Comparison of ENCODE assay signal across 9 cellular contexts in the genomic region with DNA sequence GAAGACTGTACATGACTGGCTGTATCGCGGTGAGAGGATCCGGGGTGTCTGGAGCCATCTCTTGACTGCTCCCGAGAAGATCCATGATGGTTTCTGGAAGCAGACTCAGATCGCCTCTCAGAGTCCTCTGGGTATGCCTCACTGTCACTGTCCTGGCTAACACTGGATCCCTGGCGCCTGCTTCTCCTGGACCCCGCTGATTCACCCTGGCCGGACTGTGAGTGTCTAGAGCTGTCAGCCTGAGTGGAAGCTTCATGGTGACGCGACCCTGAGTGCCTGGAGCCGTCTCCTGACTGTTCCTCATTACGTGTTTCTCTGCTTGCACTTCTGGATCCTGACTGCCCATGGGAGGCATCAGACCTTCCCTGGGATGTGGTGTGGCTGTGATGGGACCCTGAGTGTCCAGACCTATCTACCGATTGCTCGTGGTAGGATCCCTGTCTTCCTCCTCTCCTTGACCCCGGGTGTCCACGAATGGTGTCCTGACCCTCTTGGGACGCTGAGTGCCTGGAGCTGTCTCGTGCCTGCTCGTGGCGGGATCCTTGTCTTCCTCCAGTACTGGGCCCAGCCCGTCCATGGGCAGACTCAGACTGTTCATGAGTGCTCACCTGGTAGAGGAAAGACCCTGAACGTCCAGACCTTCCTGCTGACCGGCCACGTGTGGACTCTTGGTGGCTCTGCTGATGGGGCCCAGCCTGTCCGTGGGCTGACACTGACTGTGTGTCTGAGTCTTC. TPM values are rescaled to one million over a fixed set of nuclear protein-coding genes. Genes with fewer than 3 reads are reported as not detected.
"Had no signal": no experiment of that assay in that cellular context is flagged by ENCODE, and none has a peak within 500 bp of the region (broad histone marks: within the 10 kb centered on the region; RNA-seq: fewer than 3 reads in every experiment).

No MANE protein-coding gene starts in this region.

RNA-seq across cellular contexts. Expression of a gene that starts 21.7 kb away (rescaled TPM):
- total RNA-seq: activated CD4-positive, alpha-beta T cell treated with anti-CD3 and anti-CD28 coated beads for 36 hours; activated CD4-positive, alpha-beta T cell treated with anti-CD3 and anti-CD28 coated beads, Interleukin-2, amount 10 ng/mL, durations not matched to agents 7 days and 5 days; activated CD8-positive, alpha-beta memory T cell treated with anti-CD3 and anti-CD28 coated beads, Interleukin-2, amount 10 ng/mL, durations not matched to agents 7 days and 5 days; activated CD8-positive, alpha-beta T cell treated with anti-CD3 and anti-CD28 coated beads, Interleukin-2, amount 10 ng/mL, durations not matched to agents 7 days and 5 days; activated naive CD8-positive, alpha-beta T cell treated with anti-CD3 and anti-CD28 coated beads, Interleukin-2, amount 10 ng/mL, durations not matched to agents 7 days and 5 days; activated T-helper 2 cell treated with anti-CD3 and anti-CD28 coated beads, Interferon-gamma antibody, Interleukin-2, Interleukin-4, amounts not matched to agents 10 μg/mL and 5 μg/mL and 100 μg/mL, durations not matched to agents 14 hours and 24 hours and 36 hours; ascending aorta; cardiac muscle cell; WTC11 had no signal
- polyA plus RNA-seq: cardiac muscle cell had no signal

RNA-seq across cellular contexts. Expression of a gene that starts 56.5 kb away (rescaled TPM):
- total RNA-seq: activated CD4-positive, alpha-beta T cell treated with anti-CD3 and anti-CD28 coated beads for 36 hours; activated CD4-positive, alpha-beta T cell treated with anti-CD3 and anti-CD28 coated beads, Interleukin-2, amount 10 ng/mL, durations not matched to agents 7 days and 5 days; activated CD8-positive, alpha-beta memory T cell treated with anti-CD3 and anti-CD28 coated beads, Interleukin-2, amount 10 ng/mL, durations not matched to agents 7 days and 5 days; activated CD8-positive, alpha-beta T cell treated with anti-CD3 and anti-CD28 coated beads, Interleukin-2, amount 10 ng/mL, durations not matched to agents 7 days and 5 days; activated naive CD8-positive, alpha-beta T cell treated with anti-CD3 and anti-CD28 coated beads, Interleukin-2, amount 10 ng/mL, durations not matched to agents 7 days and 5 days; activated T-helper 2 cell treated with anti-CD3 and anti-CD28 coated beads, Interferon-gamma antibody, Interleukin-2, Interleukin-4, amounts not matched to agents 10 μg/mL and 5 μg/mL and 100 μg/mL, durations not matched to agents 14 hours and 24 hours and 36 hours; ascending aorta; cardiac muscle cell; WTC11 had no signal
- polyA plus RNA-seq: cardiac muscle cell had no signal
